In genomic region chr15:76905855-76906254, GRCh38 we compare ENCODE assay signal across 8 cellular contexts. TPM values are rescaled to one million over a fixed set of nuclear protein-coding genes. Genes with fewer than 3 reads are reported as not detected.
A peak's percentile ranks its signal among the peaks of the same experiment; 100 is the strongest.
DNase-seq lines count a peak whose midpoint lies in the region; ATAC-seq, FAIRE-seq and TF ChIP-seq lines count a peak whose summit lies in the region.

No MANE protein-coding gene starts in this region.

- TF ChIP-seq CTCF in WI38 (IDR thresholded peaks at IDR 0.05; ENCODE audit: low read depth, low read length) = no peak

- H3K4me3 ChIP-seq in WI38 (ENCODE audit: low read depth, low read length) (peak overlapping the region; percentile 82), iPS-15b (ENCODE audit: low read depth, low read length) (peak overlapping the region; percentile 33), small intestine (ENCODE audit: low read depth in 1 of 2, low read length in 2 of 2) (peak overlapping the region in 1 of 2 donors; percentile 85)

- H3K9ac ChIP-seq in iPS-15b (ENCODE audit: low read depth, low read length) = no peak overlapping the region

- WGBS in small intestine, 3 donors = 29 to 33% (median 32%) methylated on average over 9 of the region's 9 CpGs

- H3K4me1 ChIP-seq in iPS-15b (ENCODE audit: control insufficient read depth, insufficient read depth, low read length) (no peaks in the 10 kb centered on the region), small intestine (ENCODE audit: control insufficient read depth in 2 of 2, insufficient read depth in 1 of 2, low read depth in 1 of 2, low read length in 1 of 2) (peaks cover 0 to 5% of the 10 kb centered on the region in 2 donors)

- no peak for FAIRE-seq in small intestine (lab: Jason Lieb, UNC)

- no peaks in the 10 kb centered on the region for H3K9me3 ChIP-seq in iPS-15b (ENCODE audit: control insufficient read depth, insufficient read depth, low read length)
- H3K9me3 ChIP-seq in small intestine (ENCODE audit: control insufficient read depth, low read depth) = no peaks in the 10 kb centered on the region

- peaks cover 15% of the 10 kb centered on the region for H3K27me3 ChIP-seq in iPS-15b (ENCODE audit: control insufficient read depth, insufficient read depth, low read length)
- no peaks in the 10 kb centered on the region for H3K27me3 ChIP-seq in small intestine (ENCODE audit: control insufficient read depth in 2 of 2, insufficient read depth in 2 of 2, low read length in 2 of 2)

- H3K27ac ChIP-seq in small intestine (ENCODE audit: low read depth in 1 of 2, low read length in 1 of 2) = peak overlapping the region; percentile 36 to 67

- H3K36me3 ChIP-seq in iPS-15b (ENCODE audit: control insufficient read depth, insufficient read depth, low read length) (no peaks in the 10 kb centered on the region), small intestine (ENCODE audit: control insufficient read depth in 2 of 2, insufficient read depth in 2 of 2, low read length in 2 of 2) (no peaks in the 10 kb centered on the region)

- peak; percentile 3 for DNase-seq in HK-2 (ENCODE audit: unreplicated experiment)
- DNase-seq in small intestine = no peak
- DNase-seq in NCI-H187 (lab: John Stamatoyannopoulos, UW) = no peak
- no peak for DNase-seq in NCI-H226
- no peak for DNase-seq in NOMO-1 treated with dmso at 0.1 percent for 144 hours (lab: John Stamatoyannopoulos, UW; ENCODE audit: unreplicated experiment)

- no peak for ATAC-seq in HG03039 (IDR thresholded peaks at IDR 0.05; ENCODE audit: unreplicated experiment)

RNA-seq across cellular contexts. Expression of gene SCAPER, which starts 0.7 kb away (rescaled TPM):
- 10 to 100 TPM in 1 of 3 donors, 1 to 10 TPM in 2; 8.1 to 19.5 (median 8.5) TPM for polyA plus RNA-seq in small intestine

RNA-seq across cellular contexts. Expression of gene RCN2, which starts 25.7 kb away (rescaled TPM):
- polyA plus RNA-seq in small intestine = 10 to 100 TPM; 11.6 to 38.9 (median 14.1) TPM
